8 cellular contexts compared by ENCODE assay signal in genomic region chr4:102867278-102868152, GRCh38. TPM values are rescaled to one million over a fixed set of nuclear protein-coding genes. Genes with fewer than 3 reads are reported as not detected.
DNase-seq lines count a peak whose midpoint lies in the region; ATAC-seq, FAIRE-seq and TF ChIP-seq lines count a peak whose summit lies in the region.

No MANE protein-coding gene starts in this region.

- H3K79me2 ChIP-seq in GM12878 (ENCODE audit: control insufficient read depth, insufficient read depth, low read length), result peaks cover 74% of the 10 kb centered on the region

- RAD21 ChIA-PET in GM12878 (lab: Charles Lee; ENCODE audit: unreplicated experiment), result interaction anchor here (0.6 to 7.4 kb wide), 10 partner anchors 30 to 315 kb away, joined by 3 to 139 read pairs (median 4); partner anchors contain the start of genes MANBA, SLC9B2 and UBE2D3

- in situ Hi-C loops in GM12878 (cut with MboI), result no loop called here

- 1% methylated on average over 11 of the region's 12 CpGs for WGBS in GM12878 (ENCODE audit: insufficient coverage, insufficient replicate concordance, low lambda C conversion rate, missing lambda C conversion rate)

- H3K4me2 ChIP-seq in GM12878 (ENCODE audit: control insufficient read depth, insufficient read depth), result peak overlapping the region; percentile 94

- no peak for TF ChIP-seq RAD21 in GM12878 (IDR thresholded peaks at IDR 0.05; ENCODE audit: insufficient read depth, low read depth, low read length)

- peak overlapping the region; percentile 74 for H2AFZ ChIP-seq in GM12878 (ENCODE audit: control insufficient read depth, low read depth, low read length)

- peak overlapping the region; percentile 68 for H3K4me3 ChIP-seq in GM12864 (ENCODE audit: low read depth, low read length)
- peak overlapping the region; percentile 86 for H3K4me3 ChIP-seq in GM12878
- peak overlapping the region in 1 of 2 donors; percentile 65 for H3K4me3 ChIP-seq in muscle layer of duodenum (ENCODE audit: low read depth in 1 of 2, low read length in 2 of 2)

- peaks cover 5% of the 10 kb centered on the region; the same call in 1 of the 2 replicates for H3K4me1 ChIP-seq in GM12878 (ENCODE audit: control insufficient read depth, insufficient read depth, low read length)
- peaks cover 0 to 6% of the 10 kb centered on the region in 2 donors for H3K4me1 ChIP-seq in muscle layer of duodenum (ENCODE audit: control insufficient read depth in 1 of 2, insufficient read depth in 2 of 2, low read length in 2 of 2)

- DNase-seq in GM12864 (ENCODE audit: low read depth) (peak; percentile 31), GM12878 (ENCODE audit: low read depth, low spot score) (peak; percentile 34), frontal cortex (ENCODE audit: low spot score in 2 of 2) (no peak), NCI-H1092 treated with DMSO at 0.1 percent for 48 hours (lab: John Stamatoyannopoulos, UW) (no peak), NCI-H187 (lab: John Stamatoyannopoulos, UW) (no peak), NK-92 (lab: John Stamatoyannopoulos, UW; ENCODE audit: unreplicated experiment) (no peak)

- H3K27ac ChIP-seq in KOPT-K1 (ENCODE audit: low read depth, low read length, poor library complexity, severe bottlenecking) (peak overlapping the region; percentile 92), GM12878 (ENCODE audit: control insufficient read depth, insufficient read depth) (peak overlapping the region; percentile 98), muscle layer of duodenum (ENCODE audit: low read length) (peak overlapping the region; percentile 96)

- SMC1A ChIA-PET in GM12878 (lab: Charles Lee; ENCODE audit: uncharacterized antibody, unreplicated experiment), result interaction anchor here (0.5 to 5.4 kb wide), 14 partner anchors 9 to 333 kb away, joined by 3 to 91 read pairs (median 3); partner anchors contain the start of genes MANBA and UBE2D3

- peak overlapping the region; percentile 97 for H3K9ac ChIP-seq in GM12878 (ENCODE audit: control insufficient read depth, insufficient read depth, low read length)

- POLR2A ChIA-PET in GM12878 (lab: Charles Lee), result interaction anchor here (0.6 to 5.4 kb wide), 7 partner anchors 13 to 934 kb away, joined by 3 to 164 read pairs (median 6); partner anchors contain the start of genes MANBA and UBE2D3

- intact Hi-C loops in GM12878 (cut with micrococcal nuclease; ENCODE audit: unreplicated experiment), result loop anchor here (1.0 to 5.0 kb wide), 5 partner anchors 39 to 367 kb away; partner anchors contain the start of genes MANBA and NFKB1

- CTCF ChIA-PET in GM12878 (lab: Yijun Ruan, JAX), result interaction anchor here (0.5 to 4.7 kb wide), 13 partner anchors 27 to 1605 kb away, joined by 3 to 30 read pairs (median 3); partner anchors contain the start of gene UBE2D3

- TF ChIP-seq CTCF in GM12864 (IDR thresholded peaks at IDR 0.05; ENCODE audit: low read depth, low read length, missing control alignments), result no peak
- TF ChIP-seq CTCF in GM12878 (IDR thresholded peaks at IDR 0.05 in 2 of 3, conservative IDR thresholded peaks at IDR 0.05 in 1 of 3; ENCODE audit: control insufficient read depth in 2 of 3, extremely low read depth in 1 of 3, insufficient read depth in 1 of 3, low read depth in 3 of 3, low read length in 3 of 3), result no peak

- H4K20me1 ChIP-seq in GM12878 (ENCODE audit: control insufficient read depth, insufficient read depth), result no peaks in the 10 kb centered on the region

- H3K27me3 ChIP-seq in GM12878 (replicated peaks in 1 of 2; ENCODE audit: control insufficient read depth in 2 of 2, insufficient read depth in 2 of 2, low read length in 1 of 2) (no peaks in the 10 kb centered on the region), muscle layer of duodenum (ENCODE audit: low read depth, low read length) (no peaks in the 10 kb centered on the region)

- H3K36me3 ChIP-seq in KOPT-K1 (ENCODE audit: insufficient read depth, low read length) (peaks cover 11% of the 10 kb centered on the region), GM12878 (ENCODE audit: control insufficient read depth in 2 of 2, insufficient read depth in 2 of 2, low read length in 1 of 2) (no peaks in the 10 kb centered on the region), muscle layer of duodenum (ENCODE audit: control insufficient read depth in 1 of 2, insufficient read depth in 2 of 2, low read length in 2 of 2) (no peaks in the 10 kb centered on the region)

- peaks cover 10% of the 10 kb centered on the region for H3K9me3 ChIP-seq in KOPT-K1 (ENCODE audit: insufficient read depth, low read length, poor library complexity, severe bottlenecking)
- H3K9me3 ChIP-seq in GM12878 (replicated peaks; ENCODE audit: control insufficient read depth, insufficient read depth, low read length), result peaks cover 4% of the 10 kb centered on the region
- no peaks in the 10 kb centered on the region for H3K9me3 ChIP-seq in muscle layer of duodenum (ENCODE audit: control insufficient read depth in 1 of 2, low read length in 2 of 2)

- no peak for FAIRE-seq in GM12878 (lab: Jason Lieb, UNC)
- no peak for FAIRE-seq in frontal cortex (lab: Jason Lieb, UNC)

- TF ChIP-seq POLR2A in GM12878 (IDR thresholded peaks at IDR 0.05; ENCODE audit: low read depth, low read length), result 0 out of 2 replicates have a peak, but pooled peaks have one; percentile 34

- TF ChIP-seq EP300 in GM12878 (IDR thresholded peaks at IDR 0.05; ENCODE audit: borderline replicate concordance in 1 of 2, control insufficient read depth in 1 of 2, low read depth in 2 of 2, low read length in 2 of 2), result no peak

- BruUV-seq in GM12878 (replicated peaks; lab: Mats Ljungman, UMichigan), result no TSS peak

- ATAC-seq in GM12878, result peak; percentile 40

TF ChIP-seq in GM12878, 131 proteins besides CTCF, POLR2A, EP300 and RAD21 (continues in another document):
- peak; percentile 63; the same call in 1 of the 2 replicates for TF ChIP-seq MLLT1 (IDR thresholded peaks at IDR 0.05)

RNA-seq across cellular contexts. Expression of gene CISD2, which starts 1.3 kb away (rescaled TPM):
- 8.6 and 10.1 TPM in 2 replicates for total RNA-seq in GM12878 (2013; cell fraction: nucleolus; rRNA removed)
- total RNA-seq in GM12878 (2014; rRNA removed) (33.4 and 39.6 TPM in 2 replicates), GM12878 (2014; rRNA removed; fragmentation: Illumina TruSeq; extraction: Trizol) (34.0 and 35.4 TPM in 2 replicates), GM12878 (2021) (29.1 and 31.7 TPM in 2 replicates), frontal cortex (50.5 TPM)
- polyA plus RNA-seq in GM12878 (2011; ENCODE audit: low read depth), result 11.5 TPM
- polyA plus RNA-seq in GM12878 (2011; rRNA removed) (42.4 and 75.5 TPM in 2 replicates), GM12878 (2014; fragmentation: Illumina TruSeq; extraction: Trizol) (31.4 and 36.2 TPM in 2 replicates), GM12878 (2014; fragmentation: Nextera tagmentation; extraction: Ambion mirVana) (10 to 100 TPM; 52.3 to 55.9 TPM), GM12878 (2014; rRNA removed) (28.6 and 29.5 TPM in 2 replicates), GM12878 (2016; fragmentation: Nextera tagmentation; extraction: Ambion mirVana) (100 to 1,000 TPM; 128 to 132 TPM)
- polyA plus RNA-seq in GM12878 (2011; cell fraction: cytosol; rRNA removed), result 15.0 and 23.2 TPM in 2 replicates
- polyA plus RNA-seq in GM12878 (2011; cell fraction: nucleus; rRNA removed), result 10.7 and 11.9 TPM in 2 replicates
- polyA plus RNA-seq in GM12878 (2012), result 29.2 and 31.4 TPM in 2 replicates
- 12.0 and 13.4 TPM in 2 replicates for polyA minus RNA-seq in GM12878 (2011; rRNA and poly(A)+ RNA removed)
- polyA minus RNA-seq in GM12878 (2011; cell fraction: cytosol; rRNA and poly(A)+ RNA removed), result 5.3 and 11.3 TPM in 2 replicates
- polyA minus RNA-seq in GM12878 (2011; cell fraction: nucleus; rRNA and poly(A)+ RNA removed), result 3.0 and 4.2 TPM in 2 replicates

RNA-seq across cellular contexts. Expression of gene UBE2D3, which starts 40.2 kb away (rescaled TPM):
- total RNA-seq in GM12878 (2013; cell fraction: nucleolus; rRNA removed), result 344 and 349 TPM in 2 replicates
- total RNA-seq in GM12878 (2014; rRNA removed), result 496 and 526 TPM in 2 replicates
- 304 and 308 TPM in 2 replicates for total RNA-seq in GM12878 (2014; rRNA removed; fragmentation: Illumina TruSeq; extraction: Trizol)
- total RNA-seq in GM12878 (2021), result 284 and 293 TPM in 2 replicates
- 341 TPM for polyA plus RNA-seq in GM12878 (2011; ENCODE audit: low read depth)
- 572 and 603 TPM in 2 replicates for polyA plus RNA-seq in GM12878 (2011; rRNA removed)
- polyA plus RNA-seq in GM12878 (2011; cell fraction: cytosol; rRNA removed), result 397 and 415 TPM in 2 replicates
- polyA plus RNA-seq in GM12878 (2011; cell fraction: nucleus; rRNA removed), result 332 and 396 TPM in 2 replicates
- polyA plus RNA-seq in GM12878 (2012), result 276 and 301 TPM in 2 replicates
- polyA plus RNA-seq in GM12878 (2014; fragmentation: Illumina TruSeq; extraction: Trizol), result 532 and 673 TPM in 2 replicates
- 100 to 1,000 TPM; 162 to 186 TPM for polyA plus RNA-seq in GM12878 (2014; fragmentation: Nextera tagmentation; extraction: Ambion mirVana)
- 329 and 344 TPM in 2 replicates for polyA plus RNA-seq in GM12878 (2014; rRNA removed)
- 100 to 1,000 TPM; 460 to 472 TPM for polyA plus RNA-seq in GM12878 (2016; fragmentation: Nextera tagmentation; extraction: Ambion mirVana)
- 260 and 370 TPM in 2 replicates for polyA minus RNA-seq in GM12878 (2011; rRNA and poly(A)+ RNA removed)
- polyA minus RNA-seq in GM12878 (2011; cell fraction: cytosol; rRNA and poly(A)+ RNA removed), result 167 and 178 TPM in 2 replicates
- polyA minus RNA-seq in GM12878 (2011; cell fraction: nucleus; rRNA and poly(A)+ RNA removed), result 166 and 308 TPM in 2 replicates
- 329 TPM for total RNA-seq in frontal cortex

Comparison
In these comparisons a context has a peak if more than half of its experiments do, and no peak if none do; other contexts are left out.
1. DNase-seq: peak in GM12864 (single experiment) and GM12878 (single experiment); none in frontal cortex (0 of 2), NCI-H1092 treated with DMSO at 0.1 percent for 48 hours (single experiment), NCI-H187 (0 of 2) and NK-92 (single experiment).
2. Peak in every context shown above with its lines, with median percentiles within 50 percentile points of each other: H3K27ac ChIP-seq.